8 cellular contexts compared by ENCODE assay signal in genomic region chr5:172984244-172984953, GRCh38. TPM values are rescaled to one million over a fixed set of nuclear protein-coding genes. Genes with fewer than 3 reads are reported as not detected.
DNase-seq lines count a peak whose midpoint lies in the region; ATAC-seq and TF ChIP-seq lines count a peak whose summit lies in the region.

No MANE protein-coding gene starts in this region.

- H3K27ac ChIP-seq in heart right ventricle (peak overlapping the region; percentile 86 to 95 (median 92)), upper lobe of right lung (peak overlapping the region; percentile 97)

- H3K36me3 ChIP-seq in MG63 (peaks cover 46% of the 10 kb centered on the region), adipocyte (ENCODE audit: control insufficient read depth, insufficient read depth, low read length, severe bottlenecking) (peaks cover 16% of the 10 kb centered on the region), heart right ventricle (peaks cover 0 to 33% (median 9%) of the 10 kb centered on the region in 9 donors), upper lobe of right lung (peaks cover 31% of the 10 kb centered on the region)

- ATAC-seq in heart right ventricle (peak; percentile 50 to 77 (median 66)), upper lobe of right lung (peak; percentile 80)

- TF ChIP-seq CTCF in heart right ventricle (IDR thresholded peaks at IDR 0.05) = peak in 8 of 9 donors; percentile 18 to 56 (median 35)
- peak; percentile 57 for TF ChIP-seq CTCF in upper lobe of right lung (IDR thresholded peaks at IDR 0.05)

- H3K4me1 ChIP-seq in adipocyte (ENCODE audit: control insufficient read depth, insufficient read depth, low read length) (peaks cover 15% of the 10 kb centered on the region), heart right ventricle (peaks cover 0 to 43% (median 17%) of the 10 kb centered on the region in 9 donors), upper lobe of right lung (peaks cover 22% of the 10 kb centered on the region)

- H3K4me3 ChIP-seq in MG63 (peak overlapping the region; percentile 79), adipocyte (ENCODE audit: low read length) (peak overlapping the region; percentile 97), heart right ventricle (peak overlapping the region; percentile 65 to 95 (median 88)), upper lobe of right lung (peak overlapping the region; percentile 97)

- peak overlapping the region; percentile 100 for H3K9ac ChIP-seq in adipocyte (ENCODE audit: low read length)

- DNase-seq in GM04503 (ENCODE audit: low read depth) (peak; percentile 63), HCEC 1CT (peak; percentile 88), MG63 (peak; percentile 84), SW 1271 (lab: John Stamatoyannopoulos, UW) (peak; percentile 75 to 90), adipocyte (ENCODE audit: low read depth) (peak; percentile 93), heart right ventricle (peak; percentile 46 to 50), posterior vena cava (ENCODE audit: low spot score) (peak; percentile 94), upper lobe of right lung (peak; percentile 88)

- H3K9me3 ChIP-seq in MG63 (peaks cover 3% of the 10 kb centered on the region; the same call in 1 of the 2 replicates), adipocyte (ENCODE audit: control insufficient read depth, low read length) (no peaks in the 10 kb centered on the region), heart right ventricle (no peaks in the 10 kb centered on the region), upper lobe of right lung (no peaks in the 10 kb centered on the region)

- 1% methylated on average over 15 of the region's 15 CpGs for WGBS in heart right ventricle, 2 donors

- no peaks in the 10 kb centered on the region for H3K27me3 ChIP-seq in MG63
- H3K27me3 ChIP-seq in adipocyte (replicated peaks; ENCODE audit: control insufficient read depth, insufficient read depth, low read length) = no peaks in the 10 kb centered on the region
- no peaks in the 10 kb centered on the region for H3K27me3 ChIP-seq in heart right ventricle
- H3K27me3 ChIP-seq in upper lobe of right lung = no peaks in the 10 kb centered on the region

- intact Hi-C loops in heart right ventricle (cut with DNase I) = loop anchor here in 7 of 10 donors (2.0 to 10.0 kb wide), 7 partner anchors 70 to 298 kb away; partner anchors contain the start of genes CREBRF (in 5 of the 7) and BNIP1 (in 4 of the 7)
- intact Hi-C loops in posterior vena cava (cut with DNase I) = loop anchor here in 1 of 2 donors (10.0 kb wide), 2 partner anchors 70 to 160 kb away; partner anchors contain the start of genes BNIP1 and CREBRF
- intact Hi-C loops in upper lobe of right lung (cut with DNase I) = no loop called here

RNA-seq across cellular contexts. Expression of gene ATP6V0E1, which starts 0.8 kb away (rescaled TPM):
- 296 and 325 TPM in 2 replicates for total RNA-seq in MG63 (2014; rRNA removed; shearing (Covaris generic); ENCODE audit: low replicate concordance)
- total RNA-seq in heart right ventricle (100 to 1,000 TPM; 164 to 218 (median 194) TPM), posterior vena cava (100 to 1,000 TPM; 178 to 215 TPM), upper lobe of right lung (326 TPM)
- 100 to 1,000 TPM; 134 to 271 TPM for polyA plus RNA-seq in heart right ventricle

RNA-seq across cellular contexts. Expression of gene RPL26L1, which starts 25.2 kb away (rescaled TPM):
- total RNA-seq in MG63 (2014; rRNA removed; shearing (Covaris generic); ENCODE audit: low replicate concordance) = 132 and 142 TPM in 2 replicates
- 10 to 100 TPM; 23.2 to 33.7 (median 28.9) TPM for total RNA-seq in heart right ventricle
- 10 to 100 TPM; 29.0 to 84.9 TPM for polyA plus RNA-seq in heart right ventricle
- 10 to 100 TPM; 23.4 to 32.7 TPM for total RNA-seq in posterior vena cava
- total RNA-seq in upper lobe of right lung = 26.4 TPM

Comparison
In these comparisons a context has a peak if more than half of its experiments do, and no peak if none do; other contexts are left out.
1. Peak in every context shown above with its lines: DNase-seq, ATAC-seq, H3K4me3 ChIP-seq and H3K27ac ChIP-seq.